26 cellular contexts compared by ENCODE assay signal in genomic region chr3:71813704-71814103, GRCh38. TPM values are rescaled to one million over a fixed set of nuclear protein-coding genes. Genes with fewer than 3 reads are reported as not detected.
"Had no signal": no experiment of that assay in that cellular context is flagged by ENCODE, and none has a peak within 500 bp of the region (broad histone marks: within the 10 kb centered on the region; RNA-seq: fewer than 3 reads in every experiment).

No MANE protein-coding gene starts in this region.

- DNase-seq: activated B cell treated with CpG ODN at 0.5 μM for 24 hours; activated CD4-positive, alpha-beta memory T cell treated with anti-CD3 and anti-CD28 coated beads for 36 hours; activated CD4-positive, alpha-beta T cell treated with anti-CD3 and anti-CD28 coated beads, Interleukin-2, amount 10 ng/mL, durations not matched to agents 7 days and 5 days; activated CD8-positive, alpha-beta memory T cell treated with anti-CD3 and anti-CD28 coated beads for 24 hours; activated gamma-delta T cell treated with Interleukin-2 at 50 U/mL for 16 hours; activated naive CD4-positive, alpha-beta T cell treated with anti-CD3 and anti-CD28 coated beads, Interleukin-2, amount 10 ng/mL, durations not matched to agents 7 days and 5 days; activated naive CD8-positive, alpha-beta T cell treated with anti-CD3 and anti-CD28 coated beads, Interleukin-2, amount 10 ng/mL, durations not matched to agents 7 days and 5 days; activated T-cell treated with anti-CD3 and anti-CD28 coated beads, Interleukin-2, amount 50 U/mL, for 72 hours; adrenal gland; anterior cingulate cortex; cerebellar nuclear complex; KBM-7; NCI-H1105 treated with DMSO at 0.1 percent for 48 hours; NCI-H1436 treated with DMSO at 0.1 percent for 48 hours; NCI-H187; NCI-H2081; NCI-H510A treated with DMSO at 0.1 percent for 48 hours; NCI-H69; NK-92 treated with Interleukin-12 subunit alpha and Interleukin-12 subunit beta, amount 100 ng/mL, for 24 hours; SJCRH30; T-helper 17 cell; T-helper 9 cell had no signal

- H3K27me3 Mint-ChIP-seq: activated CD4-positive, alpha-beta memory T cell treated with anti-CD3 and anti-CD28 coated beads for 36 hours had no signal

- H3K9me3 ChIP-seq: adrenal gland, SJCRH30 had no signal

- H3K4me1 ChIP-seq: adrenal gland, SJCRH30 had no signal

- ATAC-seq: activated T-cell treated with anti-CD3 and anti-CD28 coated beads, Interleukin-2, amount 50 U/mL, for 72 hours; SK-N-SH treated with all-trans-retinoic acid at 6 μM for 48 hours; T-helper 17 cell had no signal

- H3K36me3 Mint-ChIP-seq: activated CD4-positive, alpha-beta memory T cell treated with anti-CD3 and anti-CD28 coated beads for 36 hours; activated naive CD4-positive, alpha-beta T cell treated with anti-CD3 and anti-CD28 coated beads, Interleukin-2, amount 10 ng/mL, durations not matched to agents 7 days and 5 days; activated naive CD8-positive, alpha-beta T cell treated with anti-CD3 and anti-CD28 coated beads, Interleukin-2, amount 10 ng/mL, durations not matched to agents 7 days and 5 days had no signal

- H3K4me3 Mint-ChIP-seq: activated B cell treated with CpG ODN at 0.5 μM for 24 hours; activated CD4-positive, alpha-beta memory T cell treated with anti-CD3 and anti-CD28 coated beads for 36 hours; activated CD4-positive, alpha-beta T cell treated with anti-CD3 and anti-CD28 coated beads, Interleukin-2, amount 10 ng/mL, durations not matched to agents 7 days and 5 days; activated naive CD4-positive, alpha-beta T cell treated with anti-CD3 and anti-CD28 coated beads, Interleukin-2, amount 10 ng/mL, durations not matched to agents 7 days and 5 days; activated naive CD8-positive, alpha-beta T cell treated with anti-CD3 and anti-CD28 coated beads, Interleukin-2, amount 10 ng/mL, durations not matched to agents 7 days and 5 days; activated T-cell treated with anti-CD3 and anti-CD28 coated beads, Interleukin-2, amount 50 U/mL, for 72 hours; T-helper 17 cell had no signal

- H3K27me3 ChIP-seq: SJCRH30 had no signal

- H3K36me3 ChIP-seq: adrenal gland, SJCRH30 had no signal

- H3K4me1 Mint-ChIP-seq: activated B cell treated with CpG ODN at 0.5 μM for 24 hours; activated CD4-positive, alpha-beta T cell treated with anti-CD3 and anti-CD28 coated beads, Interleukin-2, amount 10 ng/mL, durations not matched to agents 7 days and 5 days; activated naive CD4-positive, alpha-beta T cell treated with anti-CD3 and anti-CD28 coated beads, Interleukin-2, amount 10 ng/mL, durations not matched to agents 7 days and 5 days; activated naive CD8-positive, alpha-beta T cell treated with anti-CD3 and anti-CD28 coated beads, Interleukin-2, amount 10 ng/mL, durations not matched to agents 7 days and 5 days; T-helper 17 cell had no signal

- H3K27ac ChIP-seq: adrenal gland, SJCRH30 had no signal

- H3K9me3 Mint-ChIP-seq: activated B cell treated with CpG ODN at 0.5 μM for 24 hours; activated CD4-positive, alpha-beta memory T cell treated with anti-CD3 and anti-CD28 coated beads for 36 hours; activated CD4-positive, alpha-beta T cell treated with anti-CD3 and anti-CD28 coated beads, Interleukin-2, amount 10 ng/mL, durations not matched to agents 7 days and 5 days; activated naive CD4-positive, alpha-beta T cell treated with anti-CD3 and anti-CD28 coated beads, Interleukin-2, amount 10 ng/mL, durations not matched to agents 7 days and 5 days; activated naive CD8-positive, alpha-beta T cell treated with anti-CD3 and anti-CD28 coated beads, Interleukin-2, amount 10 ng/mL, durations not matched to agents 7 days and 5 days; activated T-cell treated with anti-CD3 and anti-CD28 coated beads, Interleukin-2, amount 50 U/mL, for 72 hours; activated T-helper 2 cell treated with anti-CD3 and anti-CD28 coated beads, Interferon-gamma antibody, Interleukin-2, Interleukin-4, amounts not matched to agents 10 μg/mL and 5 μg/mL and 100 μg/mL, durations not matched to agents 14 hours and 24 hours and 36 hours had no signal

- H3K4me3 ChIP-seq: adrenal gland, SJCRH30 had no signal

RNA-seq across cellular contexts. Expression of gene PROK2, which starts 28.8 kb away (rescaled TPM):
- total RNA-seq: activated B cell treated with CpG ODN at 0.5 μM for 24 hours; activated naive CD8-positive, alpha-beta T cell treated with anti-CD3 and anti-CD28 coated beads, Interleukin-2, amount 10 ng/mL, durations not matched to agents 7 days and 5 days; OCI-LY7; RPMI7951; SJCRH30 had no signal
